16 cellular contexts compared by ENCODE assay signal in the genomic region with DNA sequence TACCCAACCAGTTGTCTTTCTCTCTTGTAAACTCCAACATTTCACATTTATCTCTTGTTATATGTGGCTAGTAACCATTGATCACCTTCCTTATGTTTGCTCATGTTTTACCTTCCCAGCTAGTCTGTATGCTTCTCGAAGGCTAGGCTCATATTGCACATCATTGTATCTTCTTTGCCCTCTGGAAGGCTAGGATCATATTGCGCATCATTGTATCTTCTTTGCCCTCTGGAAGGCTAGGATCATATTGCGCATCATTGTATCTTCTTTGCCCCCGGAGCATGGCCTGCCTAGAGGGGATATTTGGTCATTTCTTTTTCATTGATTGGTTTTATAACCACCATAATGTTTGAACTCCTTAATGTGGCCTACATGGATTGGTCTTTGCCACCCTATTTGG. TPM values are rescaled to one million over a fixed set of nuclear protein-coding genes. Genes with fewer than 3 reads are reported as not detected.
DNase-seq lines count a peak whose midpoint lies in the region; ATAC-seq and TF ChIP-seq lines count a peak whose summit lies in the region.
"Had no signal": no experiment of that assay in that cellular context is flagged by ENCODE, and none has a peak within 500 bp of the region (broad histone marks: within the 10 kb centered on the region; RNA-seq: fewer than 3 reads in every experiment).

No MANE protein-coding gene starts in this region.

- no peaks in the 10 kb centered on the region for H3K9me3 Mint-ChIP-seq in dendritic cell treated with granulocyte-macrophage colony-stimulating factor and Interleukin-4, amounts not matched to agents 40 ng/mL and 50 ng/mL, for 4 days
- H3K9me3 Mint-ChIP-seq: CD8-positive, alpha-beta T cell; GM23338 had no signal

- H3K36me3 ChIP-seq in osteoblast (ENCODE audit: insufficient read depth, low read length) = no peaks in the 10 kb centered on the region
- H3K36me3 ChIP-seq: BE2C, MG63 had no signal

- peaks cover 17% of the 10 kb centered on the region for H3K4me1 ChIP-seq in osteoblast (ENCODE audit: insufficient read depth, low read length)
- H3K4me1 ChIP-seq: BE2C had no signal

- POLR2A ChIA-PET in AG04450 (lab: Yijun Ruan, JAX) = interaction anchor here (1.0 kb wide), 1 partner anchor 61 kb away, joined by 3 read pairs; no protein-coding TSS in a partner anchor

- H4K20me1 ChIP-seq in osteoblast (ENCODE audit: insufficient read depth, low read length) = no peaks in the 10 kb centered on the region

- H3K79me2 ChIP-seq in osteoblast (ENCODE audit: insufficient read depth, low read length) = no peaks in the 10 kb centered on the region

- ATAC-seq in HG02571 (IDR thresholded peaks at IDR 0.05; ENCODE audit: unreplicated experiment) = no peak
- ATAC-seq: CD8-positive, alpha-beta T cell; GM23338 had no signal

- H2AFZ ChIP-seq in osteoblast (ENCODE audit: low read length) = no peak overlapping the region
- H2AFZ ChIP-seq: GM23338 had no signal

- peaks cover 29% of the 10 kb centered on the region for H3K4me1 Mint-ChIP-seq in dendritic cell treated with granulocyte-macrophage colony-stimulating factor and Interleukin-4, amounts not matched to agents 40 ng/mL and 50 ng/mL, for 4 days (ENCODE audit: low read depth)
- H3K4me1 Mint-ChIP-seq: GM23338 had no signal

- H3K27me3 ChIP-seq in AG04450 (ENCODE audit: control insufficient read depth, insufficient read depth, low read length) = no peaks in the 10 kb centered on the region
- H3K27me3 ChIP-seq in HL-60 (ENCODE audit: insufficient read depth, poor library complexity, severe bottlenecking) = no peaks in the 10 kb centered on the region
- no peaks in the 10 kb centered on the region for H3K27me3 ChIP-seq in osteoblast (ENCODE audit: insufficient read depth, low read length)
- H3K27me3 ChIP-seq: BE2C, MG63 had no signal

- H3K4me2 ChIP-seq in osteoblast (ENCODE audit: insufficient read depth, low read length) = no peak overlapping the region
- H3K4me2 ChIP-seq: GM23338 had no signal

- DNase-seq in AG04450 (ENCODE audit: low read depth, low spot score) = no peak
- no peak for DNase-seq in HL-60 (ENCODE audit: low read depth in 1 of 2, low spot score in 1 of 2)
- no peak for DNase-seq in osteoblast (ENCODE audit: insufficient read length, low spot score, missing footprints)
- no peak for DNase-seq in erythroblast (lab: John Stamatoyannopoulos, UW)
- no peak for DNase-seq in NCI-H69 (lab: John Stamatoyannopoulos, UW)
- DNase-seq: BE2C; CD8-positive, alpha-beta T cell; DMS79; MG63; NCI-H1092; NCI-H226; NCI-H526 treated with DMSO at 0.1 percent for 48 hours; SW 1271 had no signal

- H3K4me3 ChIP-seq in AG04450 (ENCODE audit: low read depth, low read length) (no peak overlapping the region), HL-60 (replicated peaks; ENCODE audit: insufficient read depth, low read length) (no peak overlapping the region), osteoblast (ENCODE audit: insufficient read depth, low read length) (no peak overlapping the region)
- H3K4me3 ChIP-seq: GM23338, MG63 had no signal

- H3K4me3 Mint-ChIP-seq in dendritic cell treated with granulocyte-macrophage colony-stimulating factor and Interleukin-4, amounts not matched to agents 40 ng/mL and 50 ng/mL, for 4 days = no peak overlapping the region
- H3K4me3 Mint-ChIP-seq: CD8-positive, alpha-beta T cell; GM23338 had no signal

- H3K27ac ChIP-seq in AG04450 (ENCODE audit: low read depth, low read length) (peak overlapping the region; percentile 95), HL-60 (replicated peaks) (0 out of 2 replicates have a peak overlapping the region, but pooled peaks have one; percentile 25), osteoblast (ENCODE audit: low read depth, low read length) (peak overlapping the region; percentile 94)

- CTCF ChIA-PET in AG04450 (lab: Charles Lee) = interaction anchor here (0.6 kb wide), 1 partner anchor 11 kb away, joined by 4 read pairs; no protein-coding TSS in a partner anchor

- H3K27me3 Mint-ChIP-seq in dendritic cell treated with granulocyte-macrophage colony-stimulating factor and Interleukin-4, amounts not matched to agents 40 ng/mL and 50 ng/mL, for 4 days = no peaks in the 10 kb centered on the region

- peak overlapping the region; percentile 74 for H3K27ac Mint-ChIP-seq in dendritic cell treated with granulocyte-macrophage colony-stimulating factor and Interleukin-4, amounts not matched to agents 40 ng/mL and 50 ng/mL, for 4 days
- H3K27ac Mint-ChIP-seq: CD8-positive, alpha-beta T cell; GM23338 had no signal

- H3K36me3 Mint-ChIP-seq in dendritic cell treated with granulocyte-macrophage colony-stimulating factor and Interleukin-4, amounts not matched to agents 40 ng/mL and 50 ng/mL, for 4 days (ENCODE audit: low read depth) = no peaks in the 10 kb centered on the region
- H3K36me3 Mint-ChIP-seq: CD8-positive, alpha-beta T cell had no signal

- no peak for TF ChIP-seq POLR2A in erythroblast (IDR thresholded peaks at IDR 0.05; ENCODE audit: low read length)

- H3K9me3 ChIP-seq in AG04450 (ENCODE audit: control insufficient read depth, insufficient read depth, low read length) = no peaks in the 10 kb centered on the region; the same call in 1 of the 2 replicates
- H3K9me3 ChIP-seq in osteoblast (ENCODE audit: low read depth, low read length) = no peaks in the 10 kb centered on the region
- H3K9me3 ChIP-seq: BE2C had no signal

- TF ChIP-seq CTCF in AG04450 (IDR thresholded peaks at IDR 0.05; ENCODE audit: low read depth, low read length) (no peak), HL-60 (IDR thresholded peaks at IDR 0.05; ENCODE audit: insufficient read depth, low read length) (no peak), osteoblast (IDR thresholded peaks at IDR 0.05; ENCODE audit: extremely low read depth, low read depth, low read length) (no peak)

- intact Hi-C loops in dendritic cell treated with granulocyte-macrophage colony-stimulating factor and Interleukin-4, amounts not matched to agents 40 ng/mL and 50 ng/mL, for 4 days (cut with micrococcal nuclease) = loop anchor here (2.0 kb wide), 1 partner anchor 59 kb away; no protein-coding TSS in a partner anchor

RNA-seq across cellular contexts. Expression of a gene that starts 39.4 kb away (rescaled TPM):
- polyA plus RNA-seq in AG04450 (2011; rRNA removed) = 98.5 and 132 TPM in 2 replicates
- polyA minus RNA-seq in AG04450 (2011; rRNA and poly(A)+ RNA removed) = 94.4 and 210 TPM in 2 replicates
- total RNA-seq in osteoblast = 248 and 311 TPM in 2 replicates

Comparison
In these comparisons a context has a peak if more than half of its experiments do, and no peak if none do; other contexts are left out.
1. H3K27ac ChIP-seq: peak in every context shown above with its lines; median percentile 95 in AG04450; 94 in osteoblast; 25 in HL-60.